Comparison of ENCODE assay signal across 8 cellular contexts in genomic region chr1:35253941-35254340, GRCh38.
"Had no signal": no experiment of that assay in that cellular context is flagged by ENCODE, and none has a peak within 500 bp of the region (broad histone marks: within the 10 kb centered on the region; RNA-seq: fewer than 3 reads in every experiment).

No MANE protein-coding gene starts in this region.

- H3K4me3 ChIP-seq: GM12878 had no signal

- DNase-seq: GDM1, GF-D8 had no signal

- ATAC-seq: GM12878 had no signal

- FAIRE-seq: G401.6, GM12878, GM12891, GM12892, GM18507, GM19239 had no signal
